In the genomic region with DNA sequence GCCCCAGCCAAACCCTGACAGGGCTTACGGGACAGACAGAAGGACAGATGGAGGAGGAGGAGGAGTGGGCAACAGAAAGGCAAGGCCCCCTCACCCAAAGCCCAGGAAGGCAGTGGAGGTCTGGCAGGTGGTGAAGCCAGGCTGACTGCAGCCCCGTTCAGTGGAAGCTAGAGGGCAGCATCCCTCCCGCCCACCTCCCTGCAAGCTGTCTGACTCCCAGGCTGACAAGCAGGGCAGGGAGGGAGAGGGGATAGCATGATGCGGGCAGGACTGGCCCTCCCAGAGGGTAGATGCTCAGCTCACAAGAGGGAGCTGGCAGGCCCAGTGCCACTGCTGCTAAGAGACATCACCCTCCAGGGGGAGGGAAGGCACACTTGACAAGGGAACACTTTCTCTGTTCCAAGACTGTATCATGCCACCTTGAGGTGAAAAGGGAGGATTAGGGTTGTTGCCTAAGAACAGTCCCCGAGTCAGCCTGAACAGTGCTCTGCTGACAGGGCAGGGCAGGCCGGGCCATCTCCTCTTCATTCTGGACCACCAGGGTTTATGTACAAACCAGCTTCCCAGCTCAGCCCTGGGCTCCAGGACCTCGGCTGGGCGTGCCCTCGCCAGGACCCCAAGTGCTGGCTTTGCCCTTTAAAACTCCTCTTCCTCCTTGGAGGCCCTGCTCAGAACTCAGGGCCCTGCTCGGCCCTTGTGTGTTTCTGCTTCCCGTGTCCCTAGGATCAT, we compare ENCODE assay signal across 8 cellular contexts.
DNase-seq lines count a peak whose midpoint lies in the region; ATAC-seq and TF ChIP-seq lines count a peak whose summit lies in the region.

No MANE protein-coding gene starts in this region.

- intact Hi-C loops in ascending aorta (cut with DNase I) = no loop called here

- TF ChIP-seq CTCF in ascending aorta (IDR thresholded peaks at IDR 0.05) = peak in 1 of 3 experiments; percentile 48

- DNase-seq in ELR (ENCODE audit: low read depth) (peak; percentile 68), HS-27A (ENCODE audit: low read depth) (peak; percentile 9), ascending aorta (ENCODE audit: low spot score in 2 of 2) (peak; percentile 5 to 61), hypothalamus (lab: John Stamatoyannopoulos, UW) (peak in 26 of 51 donors; percentile 19 to 75 (median 44))
- peak; percentile 49 for DNase-seq in stimulated activated CD4-positive, alpha-beta T cell treated with anti-CD3 and anti-CD28 coated beads, Interleukin-12 subunit alpha, Interleukin-12 subunit beta, amount 100 ng/mL, for 4 hours

- no peak overlapping the region for H3K4me3 ChIP-seq in ascending aorta

- no peaks in the 10 kb centered on the region for H3K9me3 ChIP-seq in ascending aorta

- H3K4me1 ChIP-seq in ascending aorta = peaks cover 0 to 2% of the 10 kb centered on the region in 2 donors

- H3K36me3 ChIP-seq in ascending aorta = no peaks in the 10 kb centered on the region

- H3K27me3 ChIP-seq in ascending aorta = no peaks in the 10 kb centered on the region

- H3K27ac ChIP-seq in ascending aorta = no peak overlapping the region

- ATAC-seq in GM21423 (IDR thresholded peaks at IDR 0.05; ENCODE audit: unreplicated experiment) = peak; percentile 58
- peak; percentile 91 for ATAC-seq in SK-N-SH treated with all-trans-retinoic acid at 6 μM for 48 hours
- no peak for ATAC-seq in HG03097 (IDR thresholded peaks at IDR 0.05; ENCODE audit: low FRiP score, unreplicated experiment)

TF ChIP-seq in SK-N-SH treated with all-trans-retinoic acid at 6 μM for 48 hours, 23 proteins besides CTCF, POLR2A, EP300 and RAD21:
- TF ChIP-seq, protein P1, sequence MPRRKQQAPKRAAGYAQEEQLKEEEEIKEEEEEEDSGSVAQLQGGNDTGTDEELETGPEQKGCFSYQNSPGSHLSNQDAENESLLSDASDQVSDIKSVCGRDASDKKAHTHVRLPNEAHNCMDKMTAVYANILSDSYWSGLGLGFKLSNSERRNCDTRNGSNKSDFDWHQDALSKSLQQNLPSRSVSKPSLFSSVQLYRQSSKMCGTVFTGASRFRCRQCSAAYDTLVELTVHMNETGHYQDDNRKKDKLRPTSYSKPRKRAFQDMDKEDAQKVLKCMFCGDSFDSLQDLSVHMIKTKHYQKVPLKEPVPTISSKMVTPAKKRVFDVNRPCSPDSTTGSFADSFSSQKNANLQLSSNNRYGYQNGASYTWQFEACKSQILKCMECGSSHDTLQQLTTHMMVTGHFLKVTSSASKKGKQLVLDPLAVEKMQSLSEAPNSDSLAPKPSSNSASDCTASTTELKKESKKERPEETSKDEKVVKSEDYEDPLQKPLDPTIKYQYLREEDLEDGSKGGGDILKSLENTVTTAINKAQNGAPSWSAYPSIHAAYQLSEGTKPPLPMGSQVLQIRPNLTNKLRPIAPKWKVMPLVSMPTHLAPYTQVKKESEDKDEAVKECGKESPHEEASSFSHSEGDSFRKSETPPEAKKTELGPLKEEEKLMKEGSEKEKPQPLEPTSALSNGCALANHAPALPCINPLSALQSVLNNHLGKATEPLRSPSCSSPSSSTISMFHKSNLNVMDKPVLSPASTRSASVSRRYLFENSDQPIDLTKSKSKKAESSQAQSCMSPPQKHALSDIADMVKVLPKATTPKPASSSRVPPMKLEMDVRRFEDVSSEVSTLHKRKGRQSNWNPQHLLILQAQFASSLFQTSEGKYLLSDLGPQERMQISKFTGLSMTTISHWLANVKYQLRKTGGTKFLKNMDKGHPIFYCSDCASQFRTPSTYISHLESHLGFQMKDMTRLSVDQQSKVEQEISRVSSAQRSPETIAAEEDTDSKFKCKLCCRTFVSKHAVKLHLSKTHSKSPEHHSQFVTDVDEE (CRISPR knock-in tag; IDR thresholded peaks at IDR 0.05) = no peak
- TF ChIP-seq ZFP3 (CRISPR knock-in tag; IDR thresholded peaks at IDR 0.05) (no peak), CSDC2 (CRISPR knock-in tag; IDR thresholded peaks at IDR 0.05) (no peak), ESRRG (CRISPR knock-in tag; IDR thresholded peaks at IDR 0.05) (no peak), PPARA (CRISPR knock-in tag; IDR thresholded peaks at IDR 0.05; ENCODE audit: borderline replicate concordance) (no peak), ZNF70 (CRISPR knock-in tag; IDR thresholded peaks at IDR 0.05) (no peak), ZFP30 (CRISPR knock-in tag; IDR thresholded peaks at IDR 0.05) (no peak), BACH2 (CRISPR knock-in tag; IDR thresholded peaks at IDR 0.05; ENCODE audit: borderline replicate concordance) (no peak)
- TF ChIP-seq, protein P2, sequence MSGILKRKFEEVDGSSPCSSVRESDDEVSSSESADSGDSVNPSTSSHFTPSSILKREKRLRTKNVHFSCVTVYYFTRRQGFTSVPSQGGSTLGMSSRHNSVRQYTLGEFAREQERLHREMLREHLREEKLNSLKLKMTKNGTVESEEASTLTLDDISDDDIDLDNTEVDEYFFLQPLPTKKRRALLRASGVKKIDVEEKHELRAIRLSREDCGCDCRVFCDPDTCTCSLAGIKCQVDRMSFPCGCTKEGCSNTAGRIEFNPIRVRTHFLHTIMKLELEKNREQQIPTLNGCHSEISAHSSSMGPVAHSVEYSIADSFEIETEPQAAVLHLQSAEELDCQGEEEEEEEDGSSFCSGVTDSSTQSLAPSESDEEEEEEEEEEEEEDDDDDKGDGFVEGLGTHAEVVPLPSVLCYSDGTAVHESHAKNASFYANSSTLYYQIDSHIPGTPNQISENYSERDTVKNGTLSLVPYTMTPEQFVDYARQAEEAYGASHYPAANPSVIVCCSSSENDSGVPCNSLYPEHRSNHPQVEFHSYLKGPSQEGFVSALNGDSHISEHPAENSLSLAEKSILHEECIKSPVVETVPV (CRISPR knock-in tag; IDR thresholded peaks at IDR 0.05) = no peak
- TF ChIP-seq, protein P3, sequence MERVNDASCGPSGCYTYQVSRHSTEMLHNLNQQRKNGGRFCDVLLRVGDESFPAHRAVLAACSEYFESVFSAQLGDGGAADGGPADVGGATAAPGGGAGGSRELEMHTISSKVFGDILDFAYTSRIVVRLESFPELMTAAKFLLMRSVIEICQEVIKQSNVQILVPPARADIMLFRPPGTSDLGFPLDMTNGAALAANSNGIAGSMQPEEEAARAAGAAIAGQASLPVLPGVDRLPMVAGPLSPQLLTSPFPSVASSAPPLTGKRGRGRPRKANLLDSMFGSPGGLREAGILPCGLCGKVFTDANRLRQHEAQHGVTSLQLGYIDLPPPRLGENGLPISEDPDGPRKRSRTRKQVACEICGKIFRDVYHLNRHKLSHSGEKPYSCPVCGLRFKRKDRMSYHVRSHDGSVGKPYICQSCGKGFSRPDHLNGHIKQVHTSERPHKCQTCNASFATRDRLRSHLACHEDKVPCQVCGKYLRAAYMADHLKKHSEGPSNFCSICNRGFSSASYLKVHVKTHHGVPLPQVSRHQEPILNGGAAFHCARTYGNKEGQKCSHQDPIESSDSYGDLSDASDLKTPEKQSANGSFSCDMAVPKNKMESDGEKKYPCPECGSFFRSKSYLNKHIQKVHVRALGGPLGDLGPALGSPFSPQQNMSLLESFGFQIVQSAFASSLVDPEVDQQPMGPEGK (CRISPR knock-in tag; IDR thresholded peaks at IDR 0.05; ENCODE audit: borderline replicate concordance) = no peak

Comparison
In these comparisons a context has a peak if more than half of its experiments do, and no peak if none do; other contexts are left out.
1. DNase-seq: peak in every context shown above with its lines; median percentile 68 in ELR; 49 in stimulated activated CD4-positive, alpha-beta T cell treated with anti-CD3 and anti-CD28 coated beads, Interleukin-12 subunit alpha, Interleukin-12 subunit beta, amount 100 ng/mL, for 4 hours; 44 in hypothalamus; 33 in ascending aorta; 9 in HS-27A.